12 cellular contexts compared by ENCODE assay signal in the genomic region with DNA sequence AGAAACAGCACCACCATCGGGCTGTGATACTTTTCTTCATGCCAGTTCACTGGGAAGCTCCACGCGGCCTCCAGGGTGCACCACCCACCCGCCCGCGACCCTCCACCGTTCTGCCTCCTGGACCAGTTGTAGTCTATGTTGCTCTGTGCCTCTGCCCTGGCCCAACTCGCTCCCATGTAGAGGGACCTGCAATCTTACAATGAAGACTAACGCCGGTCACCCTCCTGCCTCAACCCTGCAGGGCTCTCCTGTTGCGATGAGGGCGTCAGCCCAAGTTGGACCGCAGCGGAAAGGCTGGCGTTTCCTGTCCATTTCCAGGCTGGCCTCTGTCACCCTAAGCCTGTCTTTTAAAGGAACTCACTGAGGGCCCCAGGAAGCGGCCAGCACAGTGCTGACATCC. TPM values are rescaled to one million over a fixed set of nuclear protein-coding genes. Genes with fewer than 3 reads are reported as not detected.
DNase-seq lines count a peak whose midpoint lies in the region; ATAC-seq and TF ChIP-seq lines count a peak whose summit lies in the region.
"Had no signal": no experiment of that assay in that cellular context is flagged by ENCODE, and none has a peak within 500 bp of the region (broad histone marks: within the 10 kb centered on the region; RNA-seq: fewer than 3 reads in every experiment).

No MANE protein-coding gene starts in this region.

- H3K18ac ChIP-seq in mesenchymal stem cell (ENCODE audit: low read depth in 1 of 2, low read length in 2 of 2), result peak overlapping the region in 1 of 2 experiments; percentile 58

- no peak overlapping the region for H3K4me3 Mint-ChIP-seq in activated T-cell treated with anti-CD3 and anti-CD28 coated beads, Interleukin-2, amount 50 U/mL, for 4 hours
- H3K4me3 Mint-ChIP-seq in activated CD4-positive, alpha-beta memory T cell treated with anti-CD3 and anti-CD28 coated beads, Interleukin-2, amount 10 ng/mL, durations not matched to agents 7 days and 5 days, result no peak overlapping the region
- H3K4me3 Mint-ChIP-seq: activated CD4-positive, alpha-beta T cell treated with anti-CD3 and anti-CD28 coated beads for 36 hours; neural progenitor cell had no signal

- H3K36me3 Mint-ChIP-seq in activated T-cell treated with anti-CD3 and anti-CD28 coated beads, Interleukin-2, amount 50 U/mL, for 4 hours (ENCODE audit: insufficient read depth), result peaks cover 13% of the 10 kb centered on the region
- H3K36me3 Mint-ChIP-seq in activated CD4-positive, alpha-beta memory T cell treated with anti-CD3 and anti-CD28 coated beads, Interleukin-2, amount 10 ng/mL, durations not matched to agents 7 days and 5 days (ENCODE audit: low read depth), result peaks cover 13% of the 10 kb centered on the region

- H2AFZ ChIP-seq in mesenchymal stem cell (ENCODE audit: low read depth, low read length) (no peak overlapping the region), osteoblast (ENCODE audit: low read length) (no peak overlapping the region), hepatocyte (no peak overlapping the region)
- H2AFZ ChIP-seq: neural progenitor cell had no signal

- no peak overlapping the region for H3K4me3 ChIP-seq in adrenal gland
- H3K4me3 ChIP-seq in mesenchymal stem cell (ENCODE audit: insufficient read depth in 1 of 2, low read depth in 1 of 2, low read length in 2 of 2), result no peak overlapping the region
- H3K4me3 ChIP-seq in osteoblast (ENCODE audit: insufficient read depth, low read length), result no peak overlapping the region
- no peak overlapping the region for H3K4me3 ChIP-seq in hepatocyte
- H3K4me3 ChIP-seq: neural progenitor cell had no signal

- H3K4me1 ChIP-seq in adrenal gland (replicated peaks in 1 of 2) (peaks cover 9 to 44% of the 10 kb centered on the region in 2 donors), mesenchymal stem cell (ENCODE audit: control insufficient read depth, insufficient read depth, low read depth, low read length) (peaks cover 6% of the 10 kb centered on the region), osteoblast (ENCODE audit: insufficient read depth, low read length) (peaks cover 27% of the 10 kb centered on the region), hepatocyte (ENCODE audit: insufficient read depth) (peaks cover 12% of the 10 kb centered on the region)
- H3K4me1 ChIP-seq: neural progenitor cell had no signal

- peak overlapping the region; percentile 71 for H4K91ac ChIP-seq in mesenchymal stem cell (ENCODE audit: low read length)

- WGBS in adrenal gland, 4 donors, result 56 to 70% (median 62%) methylated on average over 12 to 16 of the region's 16 CpGs
- 86% methylated on average over 15 of the region's 16 CpGs for WGBS in mesenchymal stem cell
- 94% methylated on average over 16 of the region's 16 CpGs for WGBS in hepatocyte (ENCODE audit: low lambda C conversion rate, missing lambda C conversion rate)

- H3K9ac ChIP-seq in mesenchymal stem cell (ENCODE audit: low read length), result no peak overlapping the region
- H3K9ac ChIP-seq: neural progenitor cell had no signal

- H4K20me1 ChIP-seq in osteoblast (ENCODE audit: insufficient read depth, low read length), result no peaks in the 10 kb centered on the region
- H4K20me1 ChIP-seq in hepatocyte (ENCODE audit: insufficient read depth, poor library complexity, severe bottlenecking), result no peaks in the 10 kb centered on the region

- H3K36me3 ChIP-seq in adrenal gland (replicated peaks in 1 of 2) (peaks cover 0 to 16% of the 10 kb centered on the region in 2 donors), mesenchymal stem cell (ENCODE audit: control insufficient read depth in 1 of 2, insufficient read depth in 2 of 2, low read depth in 1 of 2, low read length in 2 of 2) (peaks cover 16% of the 10 kb centered on the region in 2 experiments), osteoblast (ENCODE audit: insufficient read depth, low read length) (peaks cover 14% of the 10 kb centered on the region), hepatocyte (replicated peaks; ENCODE audit: insufficient read depth, low read depth) (no peaks in the 10 kb centered on the region)
- H3K36me3 ChIP-seq: neural progenitor cell had no signal

- no peak overlapping the region for H2AK5ac ChIP-seq in mesenchymal stem cell (ENCODE audit: low read length, severe bottlenecking)

- ATAC-seq in activated T-cell treated with anti-CD3 and anti-CD28 coated beads, Interleukin-2, amount 50 U/mL, for 4 hours, result no peak
- ATAC-seq: activated CD4-positive, alpha-beta T cell treated with anti-CD3 and anti-CD28 coated beads for 36 hours had no signal

- CTCF ChIA-PET in activated CD4-positive, alpha-beta memory T cell treated with anti-CD3 and anti-CD28 coated beads, Interleukin-2, amount 10 ng/mL, durations not matched to agents 7 days and 5 days (lab: Charles Lee), result no interaction called here

- peak overlapping the region; percentile 36 for H4K8ac ChIP-seq in mesenchymal stem cell (ENCODE audit: low read length)

- H3K27me3 Mint-ChIP-seq in activated T-cell treated with anti-CD3 and anti-CD28 coated beads, Interleukin-2, amount 50 U/mL, for 4 hours (ENCODE audit: low read depth), result no peaks in the 10 kb centered on the region
- no peaks in the 10 kb centered on the region for H3K27me3 Mint-ChIP-seq in activated CD4-positive, alpha-beta memory T cell treated with anti-CD3 and anti-CD28 coated beads, Interleukin-2, amount 10 ng/mL, durations not matched to agents 7 days and 5 days
- H3K27me3 Mint-ChIP-seq: activated CD4-positive, alpha-beta T cell treated with anti-CD3 and anti-CD28 coated beads for 36 hours had no signal

- peaks cover 6% of the 10 kb centered on the region for H3K4me1 Mint-ChIP-seq in activated T-cell treated with anti-CD3 and anti-CD28 coated beads, Interleukin-2, amount 50 U/mL, for 4 hours (ENCODE audit: low read depth)
- H3K4me1 Mint-ChIP-seq in activated CD4-positive, alpha-beta memory T cell treated with anti-CD3 and anti-CD28 coated beads, Interleukin-2, amount 10 ng/mL, durations not matched to agents 7 days and 5 days, result peaks cover 7% of the 10 kb centered on the region

- H3K79me1 ChIP-seq in mesenchymal stem cell (replicated peaks; ENCODE audit: low read length, poor library complexity, severe bottlenecking), result no peaks in the 10 kb centered on the region

- no peak overlapping the region for H2BK120ac ChIP-seq in mesenchymal stem cell (ENCODE audit: low read depth, low read length)

- DNase-seq in adrenal gland (peak; percentile 51 to 85 (median 69)), head of caudate nucleus (peak in 36 of 42 donors; percentile 11 to 66 (median 43)), mesenchymal stem cell (no peak), superior temporal gyrus (ENCODE audit: extremely low spot score) (peak; percentile 16), osteoblast (ENCODE audit: insufficient read length, low spot score, missing footprints) (no peak), hepatocyte (ENCODE audit: low spot score) (no peak)
- DNase-seq in activated T-cell treated with anti-CD3 and anti-CD28 coated beads, Interleukin-2, amount 50 U/mL, for 4 hours, result no peak
- no peak for DNase-seq in activated CD4-positive, alpha-beta memory T cell treated with anti-CD3 and anti-CD28 coated beads, Interleukin-2, amount 10 ng/mL, durations not matched to agents 7 days and 5 days
- DNase-seq: activated CD4-positive, alpha-beta T cell treated with anti-CD3 and anti-CD28 coated beads for 36 hours; AML-193 had no signal

- H3K79me2 ChIP-seq in osteoblast (ENCODE audit: insufficient read depth, low read length), result no peaks in the 10 kb centered on the region
- no peaks in the 10 kb centered on the region for H3K79me2 ChIP-seq in hepatocyte

- peak overlapping the region; percentile 45 to 89 (median 79) for H3K27ac ChIP-seq in adrenal gland
- no peak overlapping the region for H3K27ac ChIP-seq in mesenchymal stem cell (ENCODE audit: low read length, poor library complexity, severe bottlenecking)
- H3K27ac ChIP-seq in osteoblast (ENCODE audit: low read depth, low read length), result no peak overlapping the region
- no peak overlapping the region for H3K27ac ChIP-seq in hepatocyte
- H3K27ac ChIP-seq: HL-60, neural progenitor cell had no signal

- no peak overlapping the region for H3K23ac ChIP-seq in mesenchymal stem cell (ENCODE audit: low read length in 2 of 2)

- H2BK12ac ChIP-seq in mesenchymal stem cell (ENCODE audit: low read length in 2 of 2), result peak overlapping the region in 1 of 2 experiments; percentile 55

- H3K14ac ChIP-seq in mesenchymal stem cell (ENCODE audit: low read length in 2 of 2), result no peak overlapping the region

- no peak overlapping the region for H3K4ac ChIP-seq in mesenchymal stem cell (ENCODE audit: low read depth in 1 of 2, low read length in 2 of 2)

- POLR2A ChIA-PET in activated CD4-positive, alpha-beta memory T cell treated with anti-CD3 and anti-CD28 coated beads, Interleukin-2, amount 10 ng/mL, durations not matched to agents 7 days and 5 days (lab: Charles Lee), result interaction anchor here (1.1 kb wide), 1 partner anchor 71 kb away, joined by 3 read pairs; no protein-coding TSS in a partner anchor

- peak in 1 of 2 donors; percentile 22 for TF ChIP-seq POLR2A in adrenal gland (IDR thresholded peaks at IDR 0.05)

- H3K4me2 ChIP-seq in mesenchymal stem cell (ENCODE audit: low read length, poor library complexity, severe bottlenecking) (no peak overlapping the region), osteoblast (ENCODE audit: insufficient read depth, low read length) (no peak overlapping the region), hepatocyte (no peak overlapping the region)
- H3K4me2 ChIP-seq: neural progenitor cell had no signal

- intact Hi-C loops in adrenal gland (cut with DNase I), result no loop called here
- intact Hi-C loops in head of caudate nucleus (cut with DNase I), result no loop called here

- no peak for TF ChIP-seq CTCF in adrenal gland (IDR thresholded peaks at IDR 0.05)
- no peak for TF ChIP-seq CTCF in osteoblast (IDR thresholded peaks at IDR 0.05; ENCODE audit: extremely low read depth, low read depth, low read length)
- TF ChIP-seq CTCF in hepatocyte (IDR thresholded peaks at IDR 0.05; ENCODE audit: poor library complexity), result no peak

- H3K9me3 Mint-ChIP-seq in activated T-cell treated with anti-CD3 and anti-CD28 coated beads, Interleukin-2, amount 50 U/mL, for 4 hours, result no peaks in the 10 kb centered on the region
- no peaks in the 10 kb centered on the region for H3K9me3 Mint-ChIP-seq in activated CD4-positive, alpha-beta memory T cell treated with anti-CD3 and anti-CD28 coated beads, Interleukin-2, amount 10 ng/mL, durations not matched to agents 7 days and 5 days
- H3K9me3 Mint-ChIP-seq: neural progenitor cell had no signal

- H3K27me3 ChIP-seq in adrenal gland (no peaks in the 10 kb centered on the region), mesenchymal stem cell (ENCODE audit: control insufficient read depth in 1 of 2, insufficient read depth in 1 of 2, low read length in 2 of 2) (peaks cover 0 to 5% of the 10 kb centered on the region in 2 experiments), osteoblast (ENCODE audit: insufficient read depth, low read length) (no peaks in the 10 kb centered on the region), hepatocyte (no peaks in the 10 kb centered on the region)
- H3K27me3 ChIP-seq: neural progenitor cell had no signal

- no peak overlapping the region for H2BK5ac ChIP-seq in mesenchymal stem cell (ENCODE audit: low read depth, low read length, poor library complexity, severe bottlenecking)

- H3K9me3 ChIP-seq in adrenal gland (replicated peaks in 1 of 3) (no peaks in the 10 kb centered on the region), mesenchymal stem cell (ENCODE audit: control insufficient read depth, low read length) (no peaks in the 10 kb centered on the region), osteoblast (ENCODE audit: low read depth, low read length) (no peaks in the 10 kb centered on the region), hepatocyte (ENCODE audit: low read depth) (no peaks in the 10 kb centered on the region)

- no peaks in the 10 kb centered on the region for H3K9me2 ChIP-seq in hepatocyte (replicated peaks; ENCODE audit: insufficient read depth)

- no peak overlapping the region for H2BK15ac ChIP-seq in mesenchymal stem cell (ENCODE audit: low read depth, poor library complexity, severe bottlenecking)

- no peak overlapping the region for H3K27ac Mint-ChIP-seq in activated CD4-positive, alpha-beta memory T cell treated with anti-CD3 and anti-CD28 coated beads, Interleukin-2, amount 10 ng/mL, durations not matched to agents 7 days and 5 days
- H3K27ac Mint-ChIP-seq: activated CD4-positive, alpha-beta T cell treated with anti-CD3 and anti-CD28 coated beads for 36 hours; neural progenitor cell had no signal

RNA-seq across cellular contexts. Expression of a gene that starts 34.9 kb away (rescaled TPM):
- total RNA-seq in adrenal gland (10 to 100 TPM in 5 of 8 donors, 1 to 10 TPM in 3; 7.3 to 55.8 (median 11.7) TPM), osteoblast (1.1 and 1.2 TPM in 2 replicates), hepatocyte (2.4 and 4.1 TPM in 2 replicates)
- polyA plus RNA-seq in adrenal gland (10 to 100 TPM in 1 of 3 donors, 1 to 10 TPM in 2; 6.8 to 11.0 (median 9.5) TPM), hepatocyte (3.8 and 4.2 TPM in 2 replicates)
- polyA plus RNA-seq in mesenchymal stem cell (2013, experiment 1 of 2), result 16.5 TPM
- polyA plus RNA-seq in mesenchymal stem cell (2013, experiment 2 of 2), result 17.2 TPM
- total RNA-seq in activated T-cell treated with anti-CD3 and anti-CD28 coated beads, Interleukin-2, amount 50 U/mL, for 4 hours, result 10 to 100 TPM; 41.5 to 42.4 (median 41.9) TPM
- total RNA-seq in activated CD4-positive, alpha-beta memory T cell treated with anti-CD3 and anti-CD28 coated beads, Interleukin-2, amount 10 ng/mL, durations not matched to agents 7 days and 5 days, result 10 to 100 TPM; 22.1 to 24.5 TPM

RNA-seq across cellular contexts. Expression of a gene that starts 52.4 kb away (rescaled TPM):
- total RNA-seq in adrenal gland (100 to 1,000 TPM in 4 of 8 donors, 10 to 100 TPM in 4; 68.9 to 165 (median 99.2) TPM), osteoblast (80.2 and 93.7 TPM in 2 replicates), hepatocyte (66.1 and 66.4 TPM in 2 replicates)
- polyA plus RNA-seq in adrenal gland (100 to 1,000 TPM in 2 of 3 donors, 10 to 100 TPM in 1; 91.4 to 154 (median 137) TPM), hepatocyte (72.9 and 80.3 TPM in 2 replicates)
- 34.4 TPM for polyA plus RNA-seq in mesenchymal stem cell (2013, experiment 1 of 2)
- 30.4 TPM for polyA plus RNA-seq in mesenchymal stem cell (2013, experiment 2 of 2)
- total RNA-seq in activated T-cell treated with anti-CD3 and anti-CD28 coated beads, Interleukin-2, amount 50 U/mL, for 4 hours, result 10 to 100 TPM; 61.2 to 67.9 (median 62.7) TPM
- total RNA-seq in activated CD4-positive, alpha-beta memory T cell treated with anti-CD3 and anti-CD28 coated beads, Interleukin-2, amount 10 ng/mL, durations not matched to agents 7 days and 5 days, result 10 to 100 TPM; 54.8 to 61.6 TPM

RNA-seq across cellular contexts. Expression of a gene that starts 52.8 kb away (rescaled TPM):
- total RNA-seq in adrenal gland, result 10 to 100 TPM in 3 of 8 donors, 1 to 10 TPM in 5; 5.9 to 12.4 (median 7.0) TPM
- 1 to 10 TPM; 4.0 to 6.1 (median 5.8) TPM for polyA plus RNA-seq in adrenal gland
- polyA plus RNA-seq in mesenchymal stem cell (2013, experiment 1 of 2), result 2.3 TPM
- polyA plus RNA-seq in mesenchymal stem cell (2013, experiment 2 of 2), result 2.3 TPM
- total RNA-seq in activated T-cell treated with anti-CD3 and anti-CD28 coated beads, Interleukin-2, amount 50 U/mL, for 4 hours, result 10 to 100 TPM in 2 of 3 donors, 1 to 10 TPM in 1; 9.6 to 11.9 (median 10.3) TPM
- total RNA-seq in activated CD4-positive, alpha-beta memory T cell treated with anti-CD3 and anti-CD28 coated beads, Interleukin-2, amount 10 ng/mL, durations not matched to agents 7 days and 5 days, result 1 to 10 TPM; 3.3 to 5.4 TPM
- total RNA-seq in osteoblast, result 7.2 and 9.4 TPM in 2 replicates
- 4.6 and 6.8 TPM in 2 replicates for total RNA-seq in hepatocyte
- polyA plus RNA-seq in hepatocyte, result 11.5 and 15.7 TPM in 2 replicates

Comparison
In these comparisons a context has a peak if more than half of its experiments do, and no peak if none do; other contexts are left out.
1. DNase-seq: peak in adrenal gland (7 of 7), head of caudate nucleus (36 of 42) and superior temporal gyrus (single experiment); none in mesenchymal stem cell (single experiment), activated T-cell treated with anti-CD3 and anti-CD28 coated beads, Interleukin-2, amount 50 U/mL, for 4 hours (single experiment), activated CD4-positive, alpha-beta memory T cell treated with anti-CD3 and anti-CD28 coated beads, Interleukin-2, amount 10 ng/mL, durations not matched to agents 7 days and 5 days (single experiment), osteoblast (single experiment) and hepatocyte (single experiment).
2. H3K27ac ChIP-seq: peak in adrenal gland (5 of 5); none in mesenchymal stem cell (single experiment), osteoblast (single experiment) and hepatocyte (single experiment).